In genomic region chr7:112371721-112372120, GRCh38 we compare ENCODE assay signal across 17 cellular contexts.
A peak's percentile ranks its signal among the peaks of the same experiment; 100 is the strongest.
DNase-seq lines count a peak whose midpoint lies in the region; ATAC-seq and TF ChIP-seq lines count a peak whose summit lies in the region.
"Had no signal": no experiment of that assay in that cellular context is flagged by ENCODE, and none has a peak within 500 bp of the region (broad histone marks: within the 10 kb centered on the region; RNA-seq: fewer than 3 reads in every experiment).

No MANE protein-coding gene starts in this region.

- H3K4me3 Mint-ChIP-seq in osteocyte (ENCODE audit: unreplicated experiment) (no peak overlapping the region), Caco-2 (ENCODE audit: unreplicated experiment) (no peak overlapping the region)
- H3K4me3 Mint-ChIP-seq: B cell; CD8-positive, alpha-beta T cell; GM23338; HFFc6 had no signal

- H3K4me1 Mint-ChIP-seq in osteocyte (ENCODE audit: unreplicated experiment) (peaks cover 9% of the 10 kb centered on the region), Caco-2 (ENCODE audit: low read depth, unreplicated experiment) (no peaks in the 10 kb centered on the region)
- H3K4me1 Mint-ChIP-seq: B cell had no signal

- no peak overlapping the region for H3K4me3 ChIP-seq in HEK293 (ENCODE audit: low read depth, low read length)
- H3K4me3 ChIP-seq in adipocyte (ENCODE audit: low read length), result no peak overlapping the region
- no peak overlapping the region for H3K4me3 ChIP-seq in Caco-2 (ENCODE audit: low read depth, low read length)
- H3K4me3 ChIP-seq: BLaER1 treated with 17β-estradiol and CSF1 and Interleukin-3, amounts not matched to agents 10 nM and 100 nM; GM23338 had no signal

- no peaks in the 10 kb centered on the region for H3K36me3 ChIP-seq in HEK293 (ENCODE audit: control insufficient read depth in 2 of 2, insufficient read depth in 1 of 2, low read length in 2 of 2)
- no peaks in the 10 kb centered on the region for H3K36me3 ChIP-seq in adipocyte (ENCODE audit: control insufficient read depth, insufficient read depth, low read length, severe bottlenecking)
- H3K36me3 ChIP-seq in Caco-2 (ENCODE audit: control insufficient read depth, insufficient read depth, low read length), result no peaks in the 10 kb centered on the region
- H3K36me3 ChIP-seq: BLaER1 treated with 17β-estradiol and CSF1 and Interleukin-3, amounts not matched to agents 10 nM and 100 nM had no signal

- H3K27ac Mint-ChIP-seq in osteocyte (ENCODE audit: unreplicated experiment) (peak overlapping the region; percentile 15), Caco-2 (ENCODE audit: unreplicated experiment) (no peak overlapping the region)
- H3K27ac Mint-ChIP-seq: B cell; CD8-positive, alpha-beta T cell; GM23338; HFFc6 had no signal

- no TSS peak for BruUV-seq in Caco-2 (replicated peaks; lab: Mats Ljungman, UMichigan)

- CTCF ChIA-PET in HEK293 (lab: Yijun Ruan, JAX) (no interaction called here), Caco-2 (lab: Charles Lee) (no interaction called here)

- H3K9me3 Mint-ChIP-seq in osteocyte (ENCODE audit: unreplicated experiment) (no peaks in the 10 kb centered on the region), Caco-2 (ENCODE audit: unreplicated experiment) (no peaks in the 10 kb centered on the region)
- H3K9me3 Mint-ChIP-seq: CD8-positive, alpha-beta T cell; GM23338; HFFc6 had no signal

- H3K4me1 ChIP-seq in HEK293 (ENCODE audit: control insufficient read depth, insufficient read depth, low read length), result no peaks in the 10 kb centered on the region
- H3K4me1 ChIP-seq in adipocyte (ENCODE audit: control insufficient read depth, insufficient read depth, low read length), result no peaks in the 10 kb centered on the region
- no peaks in the 10 kb centered on the region for H3K4me1 ChIP-seq in Caco-2
- H3K4me1 ChIP-seq: BLaER1 treated with 17β-estradiol and CSF1 and Interleukin-3, amounts not matched to agents 10 nM and 100 nM had no signal

- intact Hi-C loops in Caco-2 (cut with micrococcal nuclease; ENCODE audit: unreplicated experiment), result no loop called here

- DNase-seq in adipocyte (ENCODE audit: low read depth) (peak; percentile 36), fibroblast of gingiva (ENCODE audit: low read depth) (peak; percentile 73), osteocyte (ENCODE audit: extremely low spot score, unreplicated experiment) (no peak), Caco-2 (no peak), HK-2 (ENCODE audit: unreplicated experiment) (no peak), medulla oblongata (ENCODE audit: extremely low spot score) (no peak)
- DNase-seq: CD8-positive, alpha-beta T cell; DMS153; DMS79; GDM1; HCEC 1CT; HFFc6 had no signal

- H3K27me3 Mint-ChIP-seq in osteocyte (ENCODE audit: unreplicated experiment) (no peaks in the 10 kb centered on the region), Caco-2 (ENCODE audit: insufficient read depth, unreplicated experiment) (peaks cover 4% of the 10 kb centered on the region)

- ATAC-seq in HG03097 (IDR thresholded peaks at IDR 0.05; ENCODE audit: low FRiP score, unreplicated experiment), result no peak
- ATAC-seq: CD8-positive, alpha-beta T cell; GM23338 had no signal

- no peak overlapping the region for H3K9ac ChIP-seq in adipocyte (ENCODE audit: low read length)
- H3K9ac ChIP-seq: BLaER1 treated with 17β-estradiol and CSF1 and Interleukin-3, amounts not matched to agents 10 nM and 100 nM had no signal

- H3K27ac ChIP-seq in HEK293 (ENCODE audit: extremely low read depth, low read depth, low read length), result no peak overlapping the region
- H3K27ac ChIP-seq: BLaER1 treated with 17β-estradiol and CSF1 and Interleukin-3, amounts not matched to agents 10 nM and 100 nM had no signal

- TF ChIP-seq CTCF in HEK293 (tag by site-specific recombination; IDR thresholded peaks at IDR 0.05) (no peak), osteocyte (IDR thresholded peaks at IDR 0.05) (no peak), Caco-2 (IDR thresholded peaks at IDR 0.05; ENCODE audit: insufficient read depth in 1 of 2, low read depth in 1 of 2, low read length in 1 of 2, severe bottlenecking in 1 of 2, unreplicated experiment in 1 of 2) (no peak)

- H3K9me3 ChIP-seq in HEK293 (ENCODE audit: control insufficient read depth, insufficient read depth, low read depth, low read length) (no peaks in the 10 kb centered on the region), adipocyte (ENCODE audit: control insufficient read depth, low read length) (no peaks in the 10 kb centered on the region), Caco-2 (no peaks in the 10 kb centered on the region)
- H3K9me3 ChIP-seq: BLaER1 treated with 17β-estradiol and CSF1 and Interleukin-3, amounts not matched to agents 10 nM and 100 nM had no signal

- no peaks in the 10 kb centered on the region for H3K36me3 Mint-ChIP-seq in osteocyte (ENCODE audit: unreplicated experiment)
- no peaks in the 10 kb centered on the region for H3K36me3 Mint-ChIP-seq in Caco-2 (ENCODE audit: insufficient read depth, unreplicated experiment)
- H3K36me3 Mint-ChIP-seq: CD8-positive, alpha-beta T cell had no signal

- H3K27me3 ChIP-seq in adipocyte (replicated peaks; ENCODE audit: control insufficient read depth, insufficient read depth, low read length) (no peaks in the 10 kb centered on the region), Caco-2 (replicated peaks; ENCODE audit: control insufficient read depth, insufficient read depth, low read length) (peaks cover 2% of the 10 kb centered on the region; the same call in 1 of the 2 replicates)
- H3K27me3 ChIP-seq: BLaER1 treated with 17β-estradiol and CSF1 and Interleukin-3, amounts not matched to agents 10 nM and 100 nM had no signal

- POLR2A ChIA-PET in HEK293 (lab: Yijun Ruan, JAX), result no interaction called here
- POLR2A ChIA-PET in Caco-2 (lab: Charles Lee), result no interaction called here

TF ChIP-seq in HEK293, 187 proteins besides CTCF, POLR2A, EP300 and RAD21:
- TF ChIP-seq ZNF19 (tag by site-specific recombination; IDR thresholded peaks at IDR 0.05; ENCODE audit: low read depth) (no peak), ZBTB7A (tag by site-specific recombination; IDR thresholded peaks at IDR 0.05; ENCODE audit: low read depth) (no peak), YY1 (tag by site-specific recombination; IDR thresholded peaks at IDR 0.05) (no peak), ZNF677 (tag by site-specific recombination; IDR thresholded peaks at IDR 0.05) (no peak), ZNF266 (tag by site-specific recombination; IDR thresholded peaks at IDR 0.05; ENCODE audit: low read depth) (no peak), ZNF140 (tag by site-specific recombination; IDR thresholded peaks at IDR 0.05) (0 out of 2 replicates have a peak, but pooled peaks have one; percentile 37)

Comparison
In these comparisons a context has a peak if more than half of its experiments do, and no peak if none do; other contexts are left out.
1. DNase-seq: peak in adipocyte (single experiment) and fibroblast of gingiva (single experiment); none in osteocyte (single experiment), Caco-2 (0 of 2), HK-2 (single experiment) and medulla oblongata (single experiment).